Comparison of ENCODE assay signal across 8 cellular contexts in the genomic region with DNA sequence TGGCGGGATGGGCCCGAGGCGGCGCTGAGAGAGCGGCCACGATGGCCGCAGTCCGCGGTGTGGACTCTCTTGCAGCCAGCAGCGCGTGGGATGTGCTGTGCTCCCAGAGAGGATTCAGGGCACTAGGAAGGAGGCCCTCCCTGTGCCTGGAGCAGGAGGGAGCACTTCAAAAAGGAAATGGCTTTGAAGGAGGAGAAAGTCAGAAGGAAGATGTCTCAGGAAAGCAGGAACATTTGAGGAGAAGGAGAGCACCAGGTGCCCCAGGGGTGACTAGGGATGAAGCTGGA. TPM values are rescaled to one million over a fixed set of nuclear protein-coding genes. Genes with fewer than 3 reads are reported as not detected.
DNase-seq lines count a peak whose midpoint lies in the region; ATAC-seq, FAIRE-seq and TF ChIP-seq lines count a peak whose summit lies in the region.

No MANE protein-coding gene starts in this region.

- H3T11ph ChIP-seq in H9 (ENCODE audit: low read length), result no peak overlapping the region

- H3K36me3 Mint-ChIP-seq in H9 (ENCODE audit: insufficient read depth in 1 of 3, low read depth in 3 of 3) (peaks cover 0 to 7% (median 4%) of the 10 kb centered on the region in 3 experiments; a peak in 6 of 7 replicates), brain (peaks cover 30% of the 10 kb centered on the region)

- no peak overlapping the region for H2BK120ac ChIP-seq in H9 (ENCODE audit: low read depth, low read length, poor library complexity, severe bottlenecking)

- peaks cover 54% of the 10 kb centered on the region for H3K27me3 Mint-ChIP-seq in H9 (ENCODE audit: low read depth)
- peaks cover 19% of the 10 kb centered on the region for H3K27me3 Mint-ChIP-seq in brain

- peaks cover 13% of the 10 kb centered on the region for H3K23me2 ChIP-seq in H9 (ENCODE audit: insufficient read length, low read depth, low read length, poor library complexity, severe bottlenecking)

- TF ChIP-seq EP300 in A549 (IDR thresholded peaks at IDR 0.05), result no peak

- no peak overlapping the region for H2BK5ac ChIP-seq in H9 (ENCODE audit: insufficient read length, low read length)

- 0 out of 2 replicates have a peak, but pooled peaks cover 2% of the 10 kb centered on the region for H3K79me2 ChIP-seq in H9 (ENCODE audit: insufficient read depth, low read length)

- no peaks in the 10 kb centered on the region; the same call in 1 of the 2 replicates for H3K27me3 ChIP-seq in H9 (ENCODE audit: insufficient read depth, low read length)
- peaks cover 8% of the 10 kb centered on the region for H3K27me3 ChIP-seq in mucosa of stomach (ENCODE audit: control insufficient read depth, insufficient read depth, low read length)
- H3K27me3 ChIP-seq in thyroid gland, result no peaks in the 10 kb centered on the region

- H4K91ac ChIP-seq in H9 (ENCODE audit: insufficient read length, low read depth, low read length), result no peak overlapping the region

- H3K27ac Mint-ChIP-seq in H9 (no peak overlapping the region), brain (peak overlapping the region in 1 of 5 experiments; percentile 28)

- no peak for TF ChIP-seq POLR2A in A549 (IDR thresholded peaks at IDR 0.05; ENCODE audit: low read length)
- TF ChIP-seq POLR2A in thyroid gland (IDR thresholded peaks at IDR 0.05), result no peak

- no peak overlapping the region for H4K5ac ChIP-seq in H9 (ENCODE audit: insufficient read length, low read depth, low read length)

- no peak overlapping the region for H4K8ac ChIP-seq in H9 (replicated peaks; ENCODE audit: insufficient read length, low read depth, low read length)

- H3K9me3 Mint-ChIP-seq in H9 (no peaks in the 10 kb centered on the region), brain (no peaks in the 10 kb centered on the region)

- H3K18ac ChIP-seq in H9 (ENCODE audit: insufficient read length, low read depth, low read length), result no peak overlapping the region

- H3K14ac ChIP-seq in H9 (ENCODE audit: insufficient read depth, low read length), result no peak overlapping the region

- intact Hi-C loops in thyroid gland (cut with DNase I), result no loop called here

- H3K9me3 ChIP-seq in A549, result no peaks in the 10 kb centered on the region
- H3K9me3 ChIP-seq in H9 (ENCODE audit: control insufficient read depth, low read depth, low read length), result no peaks in the 10 kb centered on the region
- no peaks in the 10 kb centered on the region for H3K9me3 ChIP-seq in mucosa of stomach (ENCODE audit: control insufficient read depth, low read length)
- no peaks in the 10 kb centered on the region for H3K9me3 ChIP-seq in thyroid gland

- H3K9ac ChIP-seq in H9 (ENCODE audit: extremely low read depth, insufficient read length, low read length), result peak overlapping the region; percentile 24
- H3K9ac ChIP-seq in mucosa of stomach (ENCODE audit: low read length), result peak overlapping the region; percentile 67

- H4K20me1 ChIP-seq in H9 (ENCODE audit: control insufficient read depth, insufficient read depth, insufficient read length), result no peaks in the 10 kb centered on the region

- 86% methylated on average over 11 of the region's 11 CpGs for WGBS in A549 (ENCODE audit: missing lambda C conversion rate)
- WGBS in H9 (ENCODE audit: extremely low coverage, insufficient read length, low lambda C conversion rate), result no CpG with 5 or more reads among the region's 11 CpGs
- 27 to 30% methylated on average over 11 of the region's 11 CpGs for WGBS in thyroid gland, 2 donors

- no peaks in the 10 kb centered on the region for H3K79me1 ChIP-seq in H9 (ENCODE audit: insufficient read depth, low read depth, low read length, poor library complexity, severe bottlenecking)

- no peak overlapping the region for H2BK12ac ChIP-seq in H9 (ENCODE audit: insufficient read length, low read depth, low read length)

- no peak for FAIRE-seq in A549 (lab: Jason Lieb, UNC)

- no peak overlapping the region for H2BK15ac ChIP-seq in H9 (ENCODE audit: low read depth, low read length)

- H3K4me1 ChIP-seq in A549 (peaks cover 19% of the 10 kb centered on the region), H9 (ENCODE audit: insufficient read depth, low read length) (0 out of 2 replicates have a peak, but pooled peaks cover 2% of the 10 kb centered on the region), mucosa of stomach (ENCODE audit: control insufficient read depth, insufficient read depth, low read length) (peaks cover 11% of the 10 kb centered on the region), thyroid gland (peaks cover 7 to 8% of the 10 kb centered on the region in 2 donors)

- no peak overlapping the region for H3K4ac ChIP-seq in H9 (ENCODE audit: low read depth, low read length)

- no peak overlapping the region for H2AK5ac ChIP-seq in H9 (ENCODE audit: insufficient read length, low read length)

- H3K4me2 ChIP-seq in A549, result peak overlapping the region; percentile 99
- H3K4me2 ChIP-seq in H9 (ENCODE audit: insufficient read depth, insufficient read length, low read length), result peak overlapping the region; percentile 78

- no peaks in the 10 kb centered on the region for H3K36me3 ChIP-seq in mucosa of stomach (ENCODE audit: control insufficient read depth, insufficient read depth, low read length)
- H3K36me3 ChIP-seq in thyroid gland, result no peaks in the 10 kb centered on the region

- H3K4me3 Mint-ChIP-seq in H9 (peak overlapping the region; percentile 76 to 78), brain (peak overlapping the region; percentile 56 to 76 (median 58))

- peak overlapping the region; percentile 89 to 92 for H3K27ac ChIP-seq in A549
- H3K27ac ChIP-seq in H9 (ENCODE audit: insufficient read length, low read depth, low read length), result no peak overlapping the region
- H3K27ac ChIP-seq in thyroid gland, result no peak overlapping the region

- H2BK20ac ChIP-seq in H9 (ENCODE audit: low read depth, low read length, poor library complexity, severe bottlenecking), result no peak overlapping the region

- POLR2A ChIA-PET in A549 (lab: Yijun Ruan, JAX), result no interaction called here

- H3K4me1 Mint-ChIP-seq in H9 (peaks cover 28 to 29% of the 10 kb centered on the region in 2 experiments), brain (peaks cover 48% of the 10 kb centered on the region)

- ATAC-seq in A549 (no peak), HG03095 (IDR thresholded peaks at IDR 0.05; ENCODE audit: unreplicated experiment) (no peak), HG02588 (IDR thresholded peaks at IDR 0.05; ENCODE audit: unreplicated experiment) (no peak)

- no peak for TF ChIP-seq CTCF in A549 (IDR thresholded peaks at IDR 0.05)
- no peak for TF ChIP-seq CTCF in H9 (conservative IDR thresholded peaks at IDR 0.05)
- no peak for TF ChIP-seq CTCF in brain (conservative IDR thresholded peaks at IDR 0.05)
- TF ChIP-seq CTCF in thyroid gland (IDR thresholded peaks at IDR 0.05), result no peak

- DNase-seq in A549 (ENCODE audit: low read depth in 1 of 2, low spot score in 1 of 2), result no peak
- DNase-seq in H9, result no peak
- no peak for DNase-seq in thyroid gland
- DNase-seq in NCI-H1436 (lab: John Stamatoyannopoulos, UW), result no peak

- H3K23ac ChIP-seq in H9 (ENCODE audit: insufficient read length, low read depth, low read length), result no peak overlapping the region

- no peak overlapping the region for H2AFZ ChIP-seq in H9 (ENCODE audit: low read length)

- TF ChIP-seq RAD21 in A549 (conservative IDR thresholded peaks at IDR 0.05 in 1 of 2, IDR thresholded peaks at IDR 0.05 in 1 of 2), result no peak

- CTCF ChIA-PET in A549 (lab: Yijun Ruan, JAX), result interaction anchor here (1.3 to 2.0 kb wide), 3 partner anchors 37 to 68 kb away, joined by 3 to 7 read pairs (median 3); a partner anchor contains a TSS

- H3K56ac ChIP-seq in H9 (ENCODE audit: insufficient read length, low read depth, low read length), result no peak overlapping the region

- H3K4me3 ChIP-seq in A549, result peak overlapping the region; percentile 78
- H3K4me3 ChIP-seq in mucosa of stomach (ENCODE audit: low read length), result peak overlapping the region; percentile 57
- peak overlapping the region in 1 of 3 donors; percentile 49 for H3K4me3 ChIP-seq in thyroid gland (replicated peaks in 1 of 3)

RNA-seq across cellular contexts. Expression of a gene that starts 4.1 kb away (rescaled TPM):
- 0.30 and 0.40 TPM in 2 replicates for polyA plus RNA-seq in A549 (2011; rRNA removed)
- 0.39 and 0.41 TPM in 2 replicates for polyA plus RNA-seq in A549 (2012; cell fraction: cytosol; rRNA removed)
- polyA plus RNA-seq in A549 (2012; cell fraction: nucleus; rRNA removed), result 0.64 and 1.3 TPM in 2 replicates
- 0.27 to 0.53 TPM (median 0.31 TPM) in 3 replicates for polyA plus RNA-seq in A549 (2017; fragmentation: RNase III; extraction: RNeasy Plus Mini Kit Qiagen cat#74134 plus additional on column Dnase treatment)
- polyA minus RNA-seq in A549 (2011; rRNA and poly(A)+ RNA removed), result 0.33 and 1.0 TPM in 2 replicates
- total RNA-seq in H9 (2021), result 29.0 and 29.8 TPM in 2 replicates
- polyA plus RNA-seq in brain (ENCODE audit: insufficient read depth, low read depth, low replicate concordance), result 4.9 TPM
- total RNA-seq in thyroid gland, result 1 to 10 TPM in 3 of 4 donors, under 1 TPM in 1; 0.98 to 5.6 (median 2.2) TPM

RNA-seq across cellular contexts. Expression of a gene that starts 4.9 kb away (rescaled TPM):
- 3.7 and 4.0 TPM in 2 replicates for polyA plus RNA-seq in A549 (2011; rRNA removed)
- 4.3 and 5.2 TPM in 2 replicates for polyA plus RNA-seq in A549 (2012; cell fraction: cytosol; rRNA removed)
- 9.4 and 10.4 TPM in 2 replicates for polyA plus RNA-seq in A549 (2012; cell fraction: nucleus; rRNA removed)
- polyA plus RNA-seq in A549 (2017; fragmentation: RNase III; extraction: RNeasy Plus Mini Kit Qiagen cat#74134 plus additional on column Dnase treatment), result 3.2 to 5.1 TPM (median 5.0 TPM) in 3 replicates
- 4.5 and 4.9 TPM in 2 replicates for polyA minus RNA-seq in A549 (2011; rRNA and poly(A)+ RNA removed)
- total RNA-seq in H9 (2021), result 15.2 and 16.0 TPM in 2 replicates
- 9.7 TPM for polyA plus RNA-seq in brain (ENCODE audit: insufficient read depth, low read depth, low replicate concordance)
- total RNA-seq in thyroid gland, result 10 to 100 TPM; 14.4 to 19.4 (median 18.4) TPM

RNA-seq across cellular contexts. Expression of a gene that starts 19.9 kb away (rescaled TPM):
- 28.7 and 33.7 TPM in 2 replicates for polyA plus RNA-seq in A549 (2011; rRNA removed)
- polyA plus RNA-seq in A549 (2012; cell fraction: cytosol; rRNA removed), result 58.3 and 59.8 TPM in 2 replicates
- 77.1 and 87.8 TPM in 2 replicates for polyA plus RNA-seq in A549 (2012; cell fraction: nucleus; rRNA removed)
- polyA plus RNA-seq in A549 (2017; fragmentation: RNase III; extraction: RNeasy Plus Mini Kit Qiagen cat#74134 plus additional on column Dnase treatment), result 33.6 to 36.5 TPM (median 34.0 TPM) in 3 replicates
- polyA minus RNA-seq in A549 (2011; rRNA and poly(A)+ RNA removed), result 36.0 and 41.3 TPM in 2 replicates
- 24.1 and 24.9 TPM in 2 replicates for total RNA-seq in H9 (2021)
- polyA plus RNA-seq in brain (ENCODE audit: insufficient read depth, low read depth, low replicate concordance), result 65.7 TPM
- total RNA-seq in thyroid gland, result 10 to 100 TPM; 27.3 to 45.9 (median 37.5) TPM

RNA-seq across cellular contexts. Expression of a gene that starts 20.1 kb away (rescaled TPM):
- 129 and 181 TPM in 2 replicates for polyA plus RNA-seq in A549 (2011; rRNA removed)
- 262 and 310 TPM in 2 replicates for polyA plus RNA-seq in A549 (2012; cell fraction: cytosol; rRNA removed)
- 733 and 769 TPM in 2 replicates for polyA plus RNA-seq in A549 (2012; cell fraction: nucleus; rRNA removed)
- polyA plus RNA-seq in A549 (2017; fragmentation: RNase III; extraction: RNeasy Plus Mini Kit Qiagen cat#74134 plus additional on column Dnase treatment), result 160 to 164 TPM (median 163 TPM) in 3 replicates
- 182 and 216 TPM in 2 replicates for polyA minus RNA-seq in A549 (2011; rRNA and poly(A)+ RNA removed)
- total RNA-seq in H9 (2021), result 91.5 and 93.6 TPM in 2 replicates
- 77.9 TPM for polyA plus RNA-seq in brain (ENCODE audit: insufficient read depth, low read depth, low replicate concordance)
- total RNA-seq in thyroid gland, result 100 to 1,000 TPM in 3 of 4 donors, 10 to 100 TPM in 1; 93.7 to 168 (median 112) TPM

RNA-seq across cellular contexts. Expression of a gene that starts 23.6 kb away (rescaled TPM):
- polyA plus RNA-seq in A549 (2011; rRNA removed), result 0.39 and 0.42 TPM in 2 replicates
- 0.25 and 0.27 TPM in 2 replicates for polyA plus RNA-seq in A549 (2012; cell fraction: cytosol; rRNA removed)
- 1.8 and 2.2 TPM in 2 replicates for polyA plus RNA-seq in A549 (2012; cell fraction: nucleus; rRNA removed)
- polyA plus RNA-seq in A549 (2017; fragmentation: RNase III; extraction: RNeasy Plus Mini Kit Qiagen cat#74134 plus additional on column Dnase treatment), result 0.09 to 0.21 TPM (median 0.15 TPM) in 3 replicates
- 0.21 and 0.63 TPM in 2 replicates for polyA minus RNA-seq in A549 (2011; rRNA and poly(A)+ RNA removed)
- total RNA-seq in H9 (2021), result 0.98 and 1.6 TPM in 2 replicates
- not detected for polyA plus RNA-seq in brain (ENCODE audit: insufficient read depth, low read depth, low replicate concordance)
- not detected for total RNA-seq in thyroid gland

Comparison
In these comparisons a context has a peak if more than half of its experiments do, and no peak if none do; other contexts are left out.
1. H3K27ac ChIP-seq: peak in A549 (2 of 2); none in H9 (single experiment) and thyroid gland (0 of 3).